In genomic region chr14:34449819-34450541, GRCh38 we compare ENCODE assay signal across 13 cellular contexts. TPM values are rescaled to one million over a fixed set of nuclear protein-coding genes. Genes with fewer than 3 reads are reported as not detected.
DNase-seq lines count a peak whose midpoint lies in the region; ATAC-seq, FAIRE-seq and TF ChIP-seq lines count a peak whose summit lies in the region.
"Had no signal": no experiment of that assay in that cellular context is flagged by ENCODE, and none has a peak within 500 bp of the region (broad histone marks: within the 10 kb centered on the region; RNA-seq: fewer than 3 reads in every experiment).

No MANE protein-coding gene starts in this region.

- CTCF ChIA-PET in A549 (lab: Yijun Ruan, JAX): interaction anchor here (0.8 kb wide), 2 partner anchors 20 to 126 kb away, joined by 3 to 4 read pairs; no protein-coding TSS in a partner anchor
- CTCF ChIA-PET in activated CD4-positive, alpha-beta memory T cell treated with anti-CD3 and anti-CD28 coated beads, Interleukin-2, amount 10 ng/mL, durations not matched to agents 7 days and 5 days (lab: Charles Lee): interaction anchor here (1.4 kb wide), 1 partner anchor 15 kb away, joined by 3 read pairs; no protein-coding TSS in a partner anchor

- no peaks in the 10 kb centered on the region for H3K9me3 ChIP-seq in A549
- no peaks in the 10 kb centered on the region for H3K9me3 ChIP-seq in hepatocyte (ENCODE audit: low read depth)

- no peak overlapping the region for H3K27ac Mint-ChIP-seq in activated CD4-positive, alpha-beta memory T cell treated with anti-CD3 and anti-CD28 coated beads, Interleukin-2, amount 10 ng/mL, durations not matched to agents 7 days and 5 days
- no peak overlapping the region for H3K27ac Mint-ChIP-seq in glutamatergic neuron (ENCODE audit: unreplicated experiment)
- H3K27ac Mint-ChIP-seq: H9 had no signal

- H3K36me3 ChIP-seq in hepatocyte (replicated peaks; ENCODE audit: insufficient read depth, low read depth): no peaks in the 10 kb centered on the region

- no peak for TF ChIP-seq EP300 in A549 (IDR thresholded peaks at IDR 0.05)

- H4K20me1 ChIP-seq in hepatocyte (ENCODE audit: insufficient read depth, poor library complexity, severe bottlenecking): peaks cover 14% of the 10 kb centered on the region

- no peaks in the 10 kb centered on the region for H3K27me3 ChIP-seq in hepatocyte
- H3K27me3 ChIP-seq: BLaER1 had no signal

- peaks cover 49% of the 10 kb centered on the region for H3K4me1 ChIP-seq in A549
- H3K4me1 ChIP-seq in hepatocyte (ENCODE audit: insufficient read depth): peaks cover 6% of the 10 kb centered on the region
- H3K4me1 ChIP-seq: BLaER1 had no signal

- no peak for FAIRE-seq in A549 (lab: Jason Lieb, UNC)

- H3K4me3 ChIP-seq in A549 (no peak overlapping the region), hepatocyte (no peak overlapping the region)
- H3K4me3 ChIP-seq: BLaER1 had no signal

- no peak overlapping the region for H3K4me3 Mint-ChIP-seq in activated CD4-positive, alpha-beta memory T cell treated with anti-CD3 and anti-CD28 coated beads, Interleukin-2, amount 10 ng/mL, durations not matched to agents 7 days and 5 days
- H3K4me3 Mint-ChIP-seq in glutamatergic neuron (ENCODE audit: unreplicated experiment): no peak overlapping the region
- H3K4me3 Mint-ChIP-seq: CD8-positive, alpha-beta memory T cell; H9 had no signal

- H3K4me2 ChIP-seq in A549: peak overlapping the region; percentile 33; the same call in 2 of the 3 replicates
- H3K4me2 ChIP-seq in hepatocyte: no peak overlapping the region
- H3K4me2 ChIP-seq: BLaER1 had no signal

- ATAC-seq in A549 (no peak), GM21390 (IDR thresholded peaks at IDR 0.05; ENCODE audit: unreplicated experiment) (no peak)

- H3K9me2 ChIP-seq in hepatocyte (replicated peaks; ENCODE audit: insufficient read depth): no peaks in the 10 kb centered on the region

- TF ChIP-seq POLR2A in A549 (IDR thresholded peaks at IDR 0.05; ENCODE audit: low read length): no peak

- 59% methylated on average over 6 of the region's 6 CpGs for WGBS in A549 (ENCODE audit: missing lambda C conversion rate)
- 87% methylated on average over 6 of the region's 6 CpGs for WGBS in hepatocyte (ENCODE audit: low lambda C conversion rate, missing lambda C conversion rate)

- peaks cover 91% of the 10 kb centered on the region for H3K79me2 ChIP-seq in hepatocyte

- no peaks in the 10 kb centered on the region for H3K4me1 Mint-ChIP-seq in activated CD4-positive, alpha-beta memory T cell treated with anti-CD3 and anti-CD28 coated beads, Interleukin-2, amount 10 ng/mL, durations not matched to agents 7 days and 5 days
- H3K4me1 Mint-ChIP-seq in glutamatergic neuron (ENCODE audit: low read depth, unreplicated experiment): peaks cover 3% of the 10 kb centered on the region

- peaks cover 41% of the 10 kb centered on the region for H3K36me3 Mint-ChIP-seq in activated CD4-positive, alpha-beta memory T cell treated with anti-CD3 and anti-CD28 coated beads, Interleukin-2, amount 10 ng/mL, durations not matched to agents 7 days and 5 days (ENCODE audit: low read depth)
- H3K36me3 Mint-ChIP-seq in glutamatergic neuron (ENCODE audit: unreplicated experiment): no peaks in the 10 kb centered on the region

- H3K27ac ChIP-seq in A549: no peak overlapping the region
- H3K27ac ChIP-seq in hepatocyte: peak overlapping the region; percentile 1
- H3K27ac ChIP-seq: BLaER1 had no signal

- H3K27me3 Mint-ChIP-seq in activated CD4-positive, alpha-beta memory T cell treated with anti-CD3 and anti-CD28 coated beads, Interleukin-2, amount 10 ng/mL, durations not matched to agents 7 days and 5 days: no peaks in the 10 kb centered on the region
- H3K27me3 Mint-ChIP-seq in glutamatergic neuron (ENCODE audit: unreplicated experiment): no peaks in the 10 kb centered on the region
- H3K27me3 Mint-ChIP-seq: CD8-positive, alpha-beta memory T cell had no signal

- H2AFZ ChIP-seq in hepatocyte: no peak overlapping the region

- TF ChIP-seq CTCF in A549 (IDR thresholded peaks at IDR 0.05) (no peak), hepatocyte (IDR thresholded peaks at IDR 0.05; ENCODE audit: poor library complexity) (no peak), glutamatergic neuron (IDR thresholded peaks at IDR 0.05; ENCODE audit: partially characterized antibody, unreplicated experiment) (no peak)

- DNase-seq in A549 (ENCODE audit: low read depth in 1 of 2, low spot score in 1 of 2) (no peak), DMS53 (lab: John Stamatoyannopoulos, UW) (peak; percentile 67), NCI-H345 treated with DMSO at 0.1 percent for 48 hours (lab: John Stamatoyannopoulos, UW; ENCODE audit: unreplicated experiment) (peak; percentile 91), hepatocyte (ENCODE audit: low spot score) (no peak), glutamatergic neuron (no peak)
- DNase-seq in activated CD4-positive, alpha-beta memory T cell treated with anti-CD3 and anti-CD28 coated beads, Interleukin-2, amount 10 ng/mL, durations not matched to agents 7 days and 5 days: no peak
- DNase-seq: CD8-positive, alpha-beta memory T cell; EL; H9; NCI-H1694; NCI-H82 had no signal

- TF ChIP-seq RAD21 in A549 (conservative IDR thresholded peaks at IDR 0.05 in 1 of 2, IDR thresholded peaks at IDR 0.05 in 1 of 2): no peak

- POLR2A ChIA-PET in A549 (lab: Yijun Ruan, JAX): interaction anchor here (1.5 kb wide), 1 partner anchor 47 kb away, joined by 3 read pairs; no protein-coding TSS in a partner anchor
- POLR2A ChIA-PET in activated CD4-positive, alpha-beta memory T cell treated with anti-CD3 and anti-CD28 coated beads, Interleukin-2, amount 10 ng/mL, durations not matched to agents 7 days and 5 days (lab: Charles Lee): no interaction called here

- no peaks in the 10 kb centered on the region for H3K9me3 Mint-ChIP-seq in activated CD4-positive, alpha-beta memory T cell treated with anti-CD3 and anti-CD28 coated beads, Interleukin-2, amount 10 ng/mL, durations not matched to agents 7 days and 5 days
- H3K9me3 Mint-ChIP-seq in glutamatergic neuron (ENCODE audit: unreplicated experiment): no peaks in the 10 kb centered on the region
- H3K9me3 Mint-ChIP-seq: CD8-positive, alpha-beta memory T cell; H9 had no signal

TF ChIP-seq in A549, 52 proteins besides CTCF, POLR2A, EP300 and RAD21:
- TF ChIP-seq RARB (CRISPR knock-in tag; IDR thresholded peaks at IDR 0.05) (no peak), ZNF302 (CRISPR knock-in tag; IDR thresholded peaks at IDR 0.05) (no peak), FOSL2 (IDR thresholded peaks at IDR 0.05) (no peak), FOSL2 (CRISPR knock-in tag; IDR thresholded peaks at IDR 0.05) (no peak), KDM5A (IDR thresholded peaks at IDR 0.05) (no peak), BHLHE40 (IDR thresholded peaks at IDR 0.05; ENCODE audit: low read depth, low read length) (no peak), USF2 (IDR thresholded peaks at IDR 0.05) (no peak), EHMT2 (IDR thresholded peaks at IDR 0.05; ENCODE audit: low read depth) (no peak), ZSCAN20 (CRISPR knock-in tag; IDR thresholded peaks at IDR 0.05) (no peak), NFE2L2 (conservative IDR thresholded peaks at IDR 0.05; ENCODE audit: low read length) (no peak), ZFP36 (IDR thresholded peaks at IDR 0.05; ENCODE audit: borderline replicate concordance, partially characterized antibody) (no peak), HOXB13 (CRISPR knock-in tag; IDR thresholded peaks at IDR 0.05; ENCODE audit: low read depth) (no peak), HES2 (IDR thresholded peaks at IDR 0.05) (no peak), POLR2AphosphoS2 (conservative IDR thresholded peaks at IDR 0.05; ENCODE audit: low read length) (no peak), NR3C1 (IDR thresholded peaks at IDR 0.05) (no peak)
- TF ChIP-seq, protein P1, sequence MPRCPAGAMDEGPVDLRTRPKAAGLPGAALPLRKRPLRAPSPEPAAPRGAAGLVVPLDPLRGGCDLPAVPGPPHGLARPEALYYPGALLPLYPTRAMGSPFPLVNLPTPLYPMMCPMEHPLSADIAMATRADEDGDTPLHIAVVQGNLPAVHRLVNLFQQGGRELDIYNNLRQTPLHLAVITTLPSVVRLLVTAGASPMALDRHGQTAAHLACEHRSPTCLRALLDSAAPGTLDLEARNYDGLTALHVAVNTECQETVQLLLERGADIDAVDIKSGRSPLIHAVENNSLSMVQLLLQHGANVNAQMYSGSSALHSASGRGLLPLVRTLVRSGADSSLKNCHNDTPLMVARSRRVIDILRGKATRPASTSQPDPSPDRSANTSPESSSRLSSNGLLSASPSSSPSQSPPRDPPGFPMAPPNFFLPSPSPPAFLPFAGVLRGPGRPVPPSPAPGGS (IDR thresholded peaks at IDR 0.05): no peak
- TF ChIP-seq, protein P2, sequence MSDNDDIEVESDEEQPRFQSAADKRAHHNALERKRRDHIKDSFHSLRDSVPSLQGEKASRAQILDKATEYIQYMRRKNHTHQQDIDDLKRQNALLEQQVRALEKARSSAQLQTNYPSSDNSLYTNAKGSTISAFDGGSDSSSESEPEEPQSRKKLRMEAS (IDR thresholded peaks at IDR 0.05): no peak

RNA-seq across cellular contexts. Expression of gene SPTSSA, which starts 12.1 kb away (rescaled TPM):
- polyA plus RNA-seq in A549 (2011; rRNA removed) (91.6 and 105 TPM in 2 replicates), A549 (2017; fragmentation: RNase III; extraction: RNeasy Plus Mini Kit Qiagen cat#74134 plus additional on column Dnase treatment) (35.6 to 68.0 TPM (median 65.3 TPM) in 3 replicates), hepatocyte (30.0 and 33.4 TPM in 2 replicates)
- polyA plus RNA-seq in A549 (2012; cell fraction: cytosol; rRNA removed): 70.8 and 71.7 TPM in 2 replicates
- 14.5 and 19.8 TPM in 2 replicates for polyA plus RNA-seq in A549 (2012; cell fraction: nucleus; rRNA removed)
- 31.5 and 37.6 TPM in 2 replicates for polyA minus RNA-seq in A549 (2011; rRNA and poly(A)+ RNA removed)
- total RNA-seq in hepatocyte (36.8 and 42.8 TPM in 2 replicates), glutamatergic neuron (ENCODE audit: unreplicated experiment) (21.4 TPM)
- total RNA-seq in activated CD4-positive, alpha-beta memory T cell treated with anti-CD3 and anti-CD28 coated beads, Interleukin-2, amount 10 ng/mL, durations not matched to agents 7 days and 5 days: 10 to 100 TPM; 12.8 to 14.0 TPM

Comparison
In these comparisons a context has a peak if more than half of its experiments do, and no peak if none do; other contexts are left out.
1. DNase-seq: peak in DMS53 (single experiment) and NCI-H345 treated with DMSO at 0.1 percent for 48 hours (single experiment); none in A549 (0 of 2), hepatocyte (single experiment), activated CD4-positive, alpha-beta memory T cell treated with anti-CD3 and anti-CD28 coated beads, Interleukin-2, amount 10 ng/mL, durations not matched to agents 7 days and 5 days (single experiment) and glutamatergic neuron (single experiment).